1 cellular context compared by ENCODE assay signal in genomic region chr22:31475778-31476177, GRCh38.
TF ChIP-seq lines count a peak whose summit lies in the region.

No MANE protein-coding gene starts in this region.

TF ChIP-seq in IMR-90, 13 proteins besides CTCF, POLR2A, EP300 and RAD21:
- TF ChIP-seq CHD1 (IDR thresholded peaks at IDR 0.05; ENCODE audit: low read depth, low read length), result no peak
- TF ChIP-seq SMC3 (IDR thresholded peaks at IDR 0.05; ENCODE audit: low read depth, low read length), result no peak
